27 cellular contexts compared by ENCODE assay signal in the genomic region with DNA sequence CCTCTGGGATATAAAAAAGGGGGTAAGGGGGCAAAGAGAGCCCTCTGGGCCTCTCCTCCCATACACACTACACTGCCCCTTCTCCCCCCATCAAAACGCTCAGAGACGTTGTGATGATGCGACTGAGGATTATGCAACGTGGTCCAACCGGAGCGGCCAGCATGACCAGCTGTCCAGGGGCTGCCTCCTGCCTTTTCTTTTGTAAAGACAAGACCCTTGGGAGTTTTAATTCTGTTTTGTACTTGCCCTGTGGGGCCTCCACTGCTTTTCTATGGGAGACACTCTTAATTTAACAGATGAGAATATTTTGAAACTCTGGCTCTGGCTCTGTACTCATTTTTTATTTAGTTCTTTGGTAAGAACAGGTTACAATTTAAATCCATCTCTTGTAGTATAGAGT. TPM values are rescaled to one million over a fixed set of nuclear protein-coding genes. Genes with fewer than 3 reads are reported as not detected.
A peak's percentile ranks its signal among the peaks of the same experiment; 100 is the strongest.
DNase-seq lines count a peak whose midpoint lies in the region; ATAC-seq and TF ChIP-seq lines count a peak whose summit lies in the region.
"Had no signal": no experiment of that assay in that cellular context is flagged by ENCODE, and none has a peak within 500 bp of the region (broad histone marks: within the 10 kb centered on the region; RNA-seq: fewer than 3 reads in every experiment).

No MANE protein-coding gene starts in this region.

- H3K4ac ChIP-seq in IMR-90 (ENCODE audit: low read depth, low read length): no peak overlapping the region
- H3K4ac ChIP-seq in trophoblast cell (ENCODE audit: low read depth, low read length): no peak overlapping the region

- POLR2A ChIA-PET in IMR-90 (lab: Charles Lee; ENCODE audit: unreplicated experiment): no interaction called here

- no peak overlapping the region for H3K4me3 Mint-ChIP-seq in activated naive CD4-positive, alpha-beta T cell treated with anti-CD3 and anti-CD28 coated beads for 36 hours
- H3K4me3 Mint-ChIP-seq in chondrocyte (ENCODE audit: unreplicated experiment): no peak overlapping the region
- H3K4me3 Mint-ChIP-seq: activated CD8-positive, alpha-beta T cell treated with anti-CD3 and anti-CD28 coated beads for 36 hours; activated T-cell treated with anti-CD3 and anti-CD28 coated beads, Interleukin-2, amount 50 U/mL, for 4 hours; CD4-positive, alpha-beta memory T cell; dendritic cell treated with granulocyte-macrophage colony-stimulating factor and Interleukin-4, amounts not matched to agents 40 ng/mL and 50 ng/mL, for 4 days; GM23338 had no signal

- peaks cover 81% of the 10 kb centered on the region for H3K36me3 ChIP-seq in IMR-90 (ENCODE audit: control insufficient read depth, insufficient read depth, low read length)
- peaks cover 79 to 92% of the 10 kb centered on the region in 2 experiments for H3K36me3 ChIP-seq in trophoblast cell (ENCODE audit: control insufficient read depth in 1 of 2, insufficient read depth in 2 of 2, low read length in 2 of 2)

- CTCF ChIA-PET in activated naive CD4-positive, alpha-beta T cell treated with anti-CD3 and anti-CD28 coated beads for 36 hours (lab: Charles Lee): no interaction called here
- CTCF ChIA-PET in IMR-90 (lab: Yijun Ruan, JAX): no interaction called here

- H3K23ac ChIP-seq in IMR-90 (ENCODE audit: low read depth, low read length) (no peak overlapping the region), trophoblast cell (ENCODE audit: low read length) (no peak overlapping the region)

- DNase-seq in activated naive CD4-positive, alpha-beta T cell treated with anti-CD3 and anti-CD28 coated beads, Interleukin-2, amount 50 U/mL, for 72 hours (ENCODE audit: low spot score in 2 of 2): no peak
- no peak for DNase-seq in activated naive CD4-positive, alpha-beta T cell treated with anti-CD3 and anti-CD28 coated beads for 36 hours
- DNase-seq in IMR-90 (no peak), chondrocyte (ENCODE audit: low spot score) (no peak), trophoblast cell (peak in 1 of 2 donors; percentile 45), iPS-NIHi7 (ENCODE audit: extremely low spot score) (no peak), foreskin melanocyte (no peak), NCI-H1092 treated with DMSO at 0.1 percent for 48 hours (lab: John Stamatoyannopoulos, UW) (no peak)
- DNase-seq: ACHN; activated CD4-positive, CD25-positive, alpha-beta regulatory T cell; activated CD8-positive, alpha-beta T cell treated with anti-CD3 and anti-CD28 coated beads for 36 hours; activated T-cell treated with anti-CD3 and anti-CD28 coated beads, Interleukin-2, amount 50 U/mL, for 4 hours; CD4-positive, alpha-beta memory T cell; DMS53; heart right ventricle; NCI-H1694 treated with DMSO at 0.1 percent for 48 hours; NCI-H2227 treated with DMSO at 0.1 percent for 48 hours; NK-92 treated with Interleukin-12 subunit alpha and Interleukin-12 subunit beta, amount 100 ng/mL, for 24 hours; retina; SK-N-SH; stimulated activated CD4-positive, alpha-beta T cell treated with anti-CD3 and anti-CD28 coated beads, Interleukin-12 subunit alpha, Interleukin-12 subunit beta, amount 100 ng/mL, for 4 hours; stimulated activated CD8-positive, alpha-beta memory T cell treated with anti-CD3 and anti-CD28 coated beads, Interleukin-4, amount 100 ng/mL, for 48 hours; T-helper 9 cell had no signal

- H3K9me1 ChIP-seq in IMR-90 (ENCODE audit: insufficient read depth, low read length): no peaks in the 10 kb centered on the region; the same call in 1 of the 2 replicates

- H2AFZ ChIP-seq in IMR-90 (replicated peaks; ENCODE audit: low read length, poor library complexity) (no peak overlapping the region), trophoblast cell (ENCODE audit: insufficient read depth, low read length, poor library complexity) (no peak overlapping the region)
- H2AFZ ChIP-seq: GM23338 had no signal

- H2AK5ac ChIP-seq in IMR-90 (ENCODE audit: low read depth, low read length): no peak overlapping the region
- H2AK5ac ChIP-seq in trophoblast cell (ENCODE audit: low read length): no peak overlapping the region

- no peaks in the 10 kb centered on the region for H3K79me2 ChIP-seq in trophoblast cell (ENCODE audit: control insufficient read depth, insufficient read depth, low read length, poor library complexity)

- no peaks in the 10 kb centered on the region for H3K27me3 ChIP-seq in IMR-90 (ENCODE audit: control insufficient read depth, insufficient read depth, low read length)
- no peaks in the 10 kb centered on the region for H3K27me3 ChIP-seq in trophoblast cell (ENCODE audit: insufficient read depth, low read length)
- H3K27me3 ChIP-seq: heart right ventricle, suprapubic skin had no signal

- H4K5ac ChIP-seq in IMR-90 (ENCODE audit: low read depth, low read length): no peak overlapping the region

- H2BK120ac ChIP-seq in IMR-90 (ENCODE audit: low read depth, low read length) (no peak overlapping the region), trophoblast cell (ENCODE audit: insufficient read depth, low read length, poor library complexity) (no peak overlapping the region)

- dilution Hi-C loops in IMR-90 (cut with HindIII; ENCODE audit: low sequenced_read_pairs, unreplicated experiment): no loop called here

- H2BK20ac ChIP-seq in IMR-90 (ENCODE audit: low read depth, low read length): no peak overlapping the region

- H3K4me3 ChIP-seq in IMR-90 (ENCODE audit: insufficient read depth, low read depth, low read length) (no peak overlapping the region), trophoblast cell (ENCODE audit: low read depth, low read length) (no peak overlapping the region)
- H3K4me3 ChIP-seq: GM23338, heart right ventricle, suprapubic skin had no signal

- H3K27ac ChIP-seq in IMR-90 (ENCODE audit: insufficient read depth, low read length) (no peak overlapping the region), trophoblast cell (ENCODE audit: low read depth, low read length) (peak overlapping the region; percentile 46)
- H3K27ac ChIP-seq: heart right ventricle, suprapubic skin had no signal

- H3K56ac ChIP-seq in IMR-90 (ENCODE audit: extremely low read depth, insufficient read depth, low read length): no peak overlapping the region

- ATAC-seq in activated naive CD4-positive, alpha-beta T cell treated with anti-CD3 and anti-CD28 coated beads, Interleukin-2, amount 50 U/mL, for 72 hours: no peak
- ATAC-seq in IMR-90 (ENCODE audit: low read depth): no peak
- ATAC-seq: activated T-cell treated with anti-CD3 and anti-CD28 coated beads, Interleukin-2, amount 50 U/mL, for 4 hours; GM23338; heart right ventricle; left lobe of liver had no signal

- H4K8ac ChIP-seq in IMR-90 (ENCODE audit: low read depth in 2 of 2, low read length in 2 of 2) (no peak overlapping the region), trophoblast cell (ENCODE audit: low read depth, low read length) (no peak overlapping the region)

- no peak for TF ChIP-seq RAD21 in IMR-90 (IDR thresholded peaks at IDR 0.05; ENCODE audit: low read length)

- no peaks in the 10 kb centered on the region for H3K9me3 Mint-ChIP-seq in activated naive CD4-positive, alpha-beta T cell treated with anti-CD3 and anti-CD28 coated beads, Interleukin-2, amount 50 U/mL, for 72 hours
- H3K9me3 Mint-ChIP-seq in activated naive CD4-positive, alpha-beta T cell treated with anti-CD3 and anti-CD28 coated beads for 36 hours: no peaks in the 10 kb centered on the region
- H3K9me3 Mint-ChIP-seq in chondrocyte (ENCODE audit: low read depth): no peaks in the 10 kb centered on the region
- H3K9me3 Mint-ChIP-seq: activated CD8-positive, alpha-beta T cell treated with anti-CD3 and anti-CD28 coated beads for 36 hours; activated T-cell treated with anti-CD3 and anti-CD28 coated beads, Interleukin-2, amount 50 U/mL, for 4 hours; CD4-positive, alpha-beta memory T cell; dendritic cell treated with granulocyte-macrophage colony-stimulating factor and Interleukin-4, amounts not matched to agents 40 ng/mL and 50 ng/mL, for 4 days; GM23338 had no signal

- no peak overlapping the region for H2BK5ac ChIP-seq in IMR-90 (ENCODE audit: low read depth, low read length, poor library complexity, severe bottlenecking)
- H2BK5ac ChIP-seq in trophoblast cell (ENCODE audit: low read depth, low read length, poor library complexity): no peak overlapping the region

- H4K20me1 ChIP-seq in IMR-90 (ENCODE audit: insufficient read depth, low read length): peaks cover 8% of the 10 kb centered on the region

- no peak overlapping the region for H2AK9ac ChIP-seq in IMR-90 (replicated peaks; ENCODE audit: low read depth, low read length, poor library complexity)

- no TSS peak for BruUV-seq in IMR-90 (replicated peaks; lab: Mats Ljungman, UMichigan)

- no peaks in the 10 kb centered on the region for H3K27me3 Mint-ChIP-seq in activated naive CD4-positive, alpha-beta T cell treated with anti-CD3 and anti-CD28 coated beads for 36 hours (ENCODE audit: low read depth)
- H3K27me3 Mint-ChIP-seq in chondrocyte (ENCODE audit: low read depth): no peaks in the 10 kb centered on the region
- H3K27me3 Mint-ChIP-seq: activated CD8-positive, alpha-beta T cell treated with anti-CD3 and anti-CD28 coated beads for 36 hours; CD4-positive, alpha-beta memory T cell; dendritic cell treated with granulocyte-macrophage colony-stimulating factor and Interleukin-4, amounts not matched to agents 40 ng/mL and 50 ng/mL, for 4 days had no signal

- H3K9ac ChIP-seq in IMR-90 (ENCODE audit: low read depth, low read length) (no peak overlapping the region), trophoblast cell (ENCODE audit: low read length) (no peak overlapping the region)
- H3K9ac ChIP-seq: SK-N-SH had no signal

- H3K9me3 ChIP-seq in IMR-90 (ENCODE audit: control insufficient read depth, insufficient read depth, low read length) (no peaks in the 10 kb centered on the region), trophoblast cell (ENCODE audit: insufficient read depth, low read depth, low read length) (no peaks in the 10 kb centered on the region)
- H3K9me3 ChIP-seq: heart right ventricle, SK-N-SH, suprapubic skin had no signal

- in situ Hi-C loops in IMR-90 (cut with MboI; ENCODE audit: low sequenced_read_pairs): no loop called here

- H3K4me1 ChIP-seq in IMR-90 (ENCODE audit: control insufficient read depth, insufficient read depth, low read length) (no peaks in the 10 kb centered on the region; the same call in 1 of the 2 replicates), trophoblast cell (ENCODE audit: control insufficient read depth in 1 of 2, insufficient read depth in 2 of 2, low read length in 2 of 2) (peaks cover 0 to 6% of the 10 kb centered on the region in 2 experiments)

- peaks cover 9 to 42% of the 10 kb centered on the region in 2 experiments for H3K79me1 ChIP-seq in IMR-90 (ENCODE audit: low read depth in 1 of 2, low read length in 2 of 2)
- H3K79me1 ChIP-seq in trophoblast cell (ENCODE audit: low read length): no peaks in the 10 kb centered on the region

- no CpG with 5 or more reads among the region's 6 CpGs for WGBS in IMR-90 (ENCODE audit: extremely low coverage in 2 of 2, insufficient read length in 1 of 2), 2 experiments
- no CpG with 5 or more reads among the region's 6 CpGs for WGBS in trophoblast cell (ENCODE audit: extremely low coverage, insufficient coverage, insufficient read length)

- H4K12ac ChIP-seq in trophoblast cell (ENCODE audit: low read depth, low read length): no peak overlapping the region

- peaks cover 6 to 11% of the 10 kb centered on the region in 2 donors for H3K36me3 Mint-ChIP-seq in activated naive CD4-positive, alpha-beta T cell treated with anti-CD3 and anti-CD28 coated beads, Interleukin-2, amount 50 U/mL, for 72 hours
- peaks cover 29% of the 10 kb centered on the region for H3K36me3 Mint-ChIP-seq in activated naive CD4-positive, alpha-beta T cell treated with anti-CD3 and anti-CD28 coated beads for 36 hours (ENCODE audit: low read depth)
- peaks cover 35% of the 10 kb centered on the region for H3K36me3 Mint-ChIP-seq in chondrocyte (ENCODE audit: low read depth)

- H3K14ac ChIP-seq in IMR-90 (replicated peaks; ENCODE audit: low read depth, low read length): no peak overlapping the region
- H3K14ac ChIP-seq in trophoblast cell (ENCODE audit: low read length): no peak overlapping the region

- no peak overlapping the region for H3K18ac ChIP-seq in IMR-90 (ENCODE audit: low read depth, low read length)
- no peak overlapping the region for H3K18ac ChIP-seq in trophoblast cell (ENCODE audit: low read length)

- TF ChIP-seq POLR2A in IMR-90 (IDR thresholded peaks at IDR 0.05; ENCODE audit: low read depth, low read length): no peak

- TF ChIP-seq CTCF in IMR-90 (conservative IDR thresholded peaks at IDR 0.05; ENCODE audit: low read depth, low read length) (no peak), chondrocyte (IDR thresholded peaks at IDR 0.05) (no peak)

- H3K27ac Mint-ChIP-seq in activated naive CD4-positive, alpha-beta T cell treated with anti-CD3 and anti-CD28 coated beads, Interleukin-2, amount 50 U/mL, for 72 hours: peak overlapping the region; percentile 55 to 69
- H3K27ac Mint-ChIP-seq in activated naive CD4-positive, alpha-beta T cell treated with anti-CD3 and anti-CD28 coated beads for 36 hours: no peak overlapping the region
- H3K27ac Mint-ChIP-seq in chondrocyte (ENCODE audit: unreplicated experiment): peak overlapping the region; percentile 11
- H3K27ac Mint-ChIP-seq: dendritic cell treated with granulocyte-macrophage colony-stimulating factor and Interleukin-4, amounts not matched to agents 40 ng/mL and 50 ng/mL, for 4 days; GM23338 had no signal

- H3K4me2 ChIP-seq in IMR-90 (ENCODE audit: low read depth, low read length): no peak overlapping the region
- H3K4me2 ChIP-seq in trophoblast cell (ENCODE audit: low read length): no peak overlapping the region
- H3K4me2 ChIP-seq: GM23338, SK-N-SH had no signal

- intact Hi-C loops in activated naive CD4-positive, alpha-beta T cell treated with anti-CD3 and anti-CD28 coated beads for 36 hours (cut with micrococcal nuclease): loop anchor here (10.0 kb wide), 1 partner anchor 1195 kb away; a partner anchor contains a TSS
- intact Hi-C loops in IMR-90 (cut with micrococcal nuclease): no loop called here

- H4K91ac ChIP-seq in IMR-90 (ENCODE audit: insufficient read depth, low read depth, low read length) (no peak overlapping the region), trophoblast cell (ENCODE audit: low read depth, low read length) (no peak overlapping the region)

- H3K4me1 Mint-ChIP-seq in activated naive CD4-positive, alpha-beta T cell treated with anti-CD3 and anti-CD28 coated beads for 36 hours (ENCODE audit: low read depth): peaks cover 10% of the 10 kb centered on the region
- H3K4me1 Mint-ChIP-seq in chondrocyte (ENCODE audit: low read depth): peaks cover 12% of the 10 kb centered on the region

- no peak overlapping the region for H2BK12ac ChIP-seq in trophoblast cell (ENCODE audit: low read length)

- H2BK15ac ChIP-seq in IMR-90 (ENCODE audit: low read depth, low read length): no peak overlapping the region

RNA-seq across cellular contexts. Expression of a gene that starts 7.2 kb away (rescaled TPM):
- 10 to 100 TPM; 66.4 to 77.5 TPM for total RNA-seq in activated naive CD4-positive, alpha-beta T cell treated with anti-CD3 and anti-CD28 coated beads, Interleukin-2, amount 50 U/mL, for 72 hours
- 10 to 100 TPM; 43.5 to 45.5 TPM for total RNA-seq in activated naive CD4-positive, alpha-beta T cell treated with anti-CD3 and anti-CD28 coated beads for 36 hours
- total RNA-seq in IMR-90 (2012; rRNA removed): 0.90 and 1.4 TPM in 2 replicates
- 7.9 and 9.3 TPM in 2 replicates for polyA plus RNA-seq in IMR-90 (2012; rRNA removed)
- polyA plus RNA-seq in IMR-90 (2012; cell fraction: cytosol; rRNA removed): 6.6 and 8.1 TPM in 2 replicates
- polyA plus RNA-seq in IMR-90 (2012; cell fraction: nucleus; rRNA removed; ENCODE audit: low replicate concordance): 39.1 and 71.4 TPM in 2 replicates
- total RNA-seq in chondrocyte: 66.9 to 86.5 TPM (median 78.4 TPM) in 3 replicates
- 54.4 TPM in 2 replicates for polyA plus RNA-seq in trophoblast cell (2013)

RNA-seq across cellular contexts. Expression of a gene that starts 9.5 kb away (rescaled TPM):
- 10 to 100 TPM; 24.9 to 79.8 TPM for total RNA-seq in activated naive CD4-positive, alpha-beta T cell treated with anti-CD3 and anti-CD28 coated beads, Interleukin-2, amount 50 U/mL, for 72 hours
- 10 to 100 TPM; 44.6 to 45.6 TPM for total RNA-seq in activated naive CD4-positive, alpha-beta T cell treated with anti-CD3 and anti-CD28 coated beads for 36 hours
- total RNA-seq in IMR-90 (2012; rRNA removed): 12.2 and 19.4 TPM in 2 replicates
- polyA plus RNA-seq in IMR-90 (2012; rRNA removed): 29.8 and 54.4 TPM in 2 replicates
- 10.8 and 21.4 TPM in 2 replicates for polyA plus RNA-seq in IMR-90 (2012; cell fraction: cytosol; rRNA removed)
- polyA plus RNA-seq in IMR-90 (2012; cell fraction: nucleus; rRNA removed; ENCODE audit: low replicate concordance): 49.3 and 215 TPM in 2 replicates
- 9.6 to 79.1 TPM (median 79.0 TPM) in 3 replicates for total RNA-seq in chondrocyte
- polyA plus RNA-seq in trophoblast cell (2013): 106 and 110 TPM in 2 replicates

RNA-seq across cellular contexts. Expression of a gene that starts 17.2 kb away (rescaled TPM):
- total RNA-seq in activated naive CD4-positive, alpha-beta T cell treated with anti-CD3 and anti-CD28 coated beads, Interleukin-2, amount 50 U/mL, for 72 hours: 100 to 1,000 TPM in 1 of 2 donors, 10 to 100 TPM in 1; 77.1 to 122 TPM
- total RNA-seq in activated naive CD4-positive, alpha-beta T cell treated with anti-CD3 and anti-CD28 coated beads for 36 hours: 10 to 100 TPM; 65.1 to 71.7 TPM
- total RNA-seq in IMR-90 (2012; rRNA removed): 114 and 125 TPM in 2 replicates
- polyA plus RNA-seq in IMR-90 (2012; rRNA removed): 107 and 130 TPM in 2 replicates
- 95.2 and 179 TPM in 2 replicates for polyA plus RNA-seq in IMR-90 (2012; cell fraction: cytosol; rRNA removed)
- polyA plus RNA-seq in IMR-90 (2012; cell fraction: nucleus; rRNA removed; ENCODE audit: low replicate concordance): 106 and 179 TPM in 2 replicates
- 104 to 117 TPM (median 112 TPM) in 3 replicates for total RNA-seq in chondrocyte
- polyA plus RNA-seq in trophoblast cell (2013): 118 and 119 TPM in 2 replicates

RNA-seq across cellular contexts. Expression of a gene that starts 20.0 kb away (rescaled TPM):
- total RNA-seq in activated naive CD4-positive, alpha-beta T cell treated with anti-CD3 and anti-CD28 coated beads, Interleukin-2, amount 50 U/mL, for 72 hours: 1 to 10 TPM in 1 of 2 donors, under 1 TPM in 1; 0.75 to 3.4 TPM
- total RNA-seq in activated naive CD4-positive, alpha-beta T cell treated with anti-CD3 and anti-CD28 coated beads for 36 hours: under 1 TPM; 0.60 to 0.86 TPM
- total RNA-seq in IMR-90 (2012; rRNA removed) (under 0.01 and 0.18 TPM in 2 replicates), chondrocyte (2.6 to 5.1 TPM (median 3.5 TPM) in 3 replicates)
- 0.09 and 0.15 TPM in 2 replicates for polyA plus RNA-seq in IMR-90 (2012; rRNA removed)
- 0.03 and 0.10 TPM in 2 replicates for polyA plus RNA-seq in IMR-90 (2012; cell fraction: cytosol; rRNA removed)
- 0.48 and 1.3 TPM in 2 replicates for polyA plus RNA-seq in IMR-90 (2012; cell fraction: nucleus; rRNA removed; ENCODE audit: low replicate concordance)
- 0.21 TPM in 2 replicates for polyA plus RNA-seq in trophoblast cell (2013)
- polyA plus RNA-seq: CD4-positive, alpha-beta memory T cell had no signal

RNA-seq across cellular contexts. Expression of a gene that starts 42.0 kb away (rescaled TPM):
- total RNA-seq in activated naive CD4-positive, alpha-beta T cell treated with anti-CD3 and anti-CD28 coated beads, Interleukin-2, amount 50 U/mL, for 72 hours: 100 to 1,000 TPM; 267 to 292 TPM
- total RNA-seq in activated naive CD4-positive, alpha-beta T cell treated with anti-CD3 and anti-CD28 coated beads for 36 hours: 100 to 1,000 TPM; 481 to 489 TPM
- total RNA-seq in IMR-90 (2012; rRNA removed) (127 and 156 TPM in 2 replicates), chondrocyte (176 to 350 TPM (median 331 TPM) in 3 replicates)
- polyA plus RNA-seq in IMR-90 (2012; rRNA removed): 164 and 167 TPM in 2 replicates
- 104 and 139 TPM in 2 replicates for polyA plus RNA-seq in IMR-90 (2012; cell fraction: cytosol; rRNA removed)
- polyA plus RNA-seq in IMR-90 (2012; cell fraction: nucleus; rRNA removed; ENCODE audit: low replicate concordance): 508 and 675 TPM in 2 replicates
- 418 and 476 TPM in 2 replicates for polyA plus RNA-seq in trophoblast cell (2013)

Comparison
In these comparisons a context has a peak if more than half of its experiments do, and no peak if none do; other contexts are left out.
1. RNA of a gene that starts 7.2 kb away (total RNA-seq): 66.9 to 86.5 TPM in chondrocyte, 66.4 to 77.5 TPM in activated naive CD4-positive, alpha-beta T cell treated with anti-CD3 and anti-CD28 coated beads, Interleukin-2, amount 50 U/mL, for 72 hours and 43.5 to 45.5 TPM in activated naive CD4-positive, alpha-beta T cell treated with anti-CD3 and anti-CD28 coated beads for 36 hours; 0.90 to 1.4 TPM in IMR-90; every median in the first group is over 10 times any median in the second.